ENCODE assay signal across 1 cellular context in the genomic region with DNA sequence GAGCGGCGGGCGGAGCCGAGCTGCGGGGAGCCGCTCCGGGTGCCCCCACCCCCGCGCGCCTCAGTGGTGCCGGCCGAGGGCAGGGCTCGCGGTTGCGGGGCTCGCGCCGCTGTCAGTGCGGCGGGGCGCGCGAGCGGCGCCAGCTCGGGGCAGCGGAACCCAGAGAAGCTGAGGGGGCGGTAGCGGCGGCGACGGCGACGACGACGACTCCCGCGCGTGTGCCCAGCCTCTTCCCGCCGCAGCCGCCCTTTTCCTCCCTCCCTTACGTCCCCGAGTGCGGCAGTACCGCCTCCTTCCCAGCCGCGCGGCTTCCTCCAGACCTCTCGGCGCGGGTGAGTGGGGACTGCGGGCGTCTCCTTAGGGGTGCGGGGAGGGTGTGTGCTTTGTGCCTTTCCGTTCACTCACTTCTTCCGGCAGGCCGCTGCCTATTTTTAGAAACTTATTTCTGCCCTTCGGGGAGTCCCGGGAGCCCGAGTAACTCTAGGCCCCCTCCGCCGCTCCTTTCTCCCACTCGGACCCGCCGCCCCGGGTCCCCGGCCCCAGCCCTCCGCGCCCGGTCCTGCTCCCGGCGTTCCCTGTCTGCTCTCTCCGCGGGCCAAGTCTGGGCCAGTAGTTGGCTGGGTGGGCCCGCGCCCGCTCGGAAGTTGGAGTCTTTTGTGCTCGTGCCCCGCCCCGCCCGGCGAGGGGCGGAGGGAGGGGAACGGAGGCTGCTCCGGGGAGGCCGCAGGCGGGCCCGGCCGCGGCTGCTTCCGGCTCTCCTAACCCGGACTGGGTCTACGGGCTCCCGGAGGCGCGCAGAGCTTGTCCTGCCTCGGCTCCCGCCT.
TF ChIP-seq lines count a peak whose summit lies in the region.

Gene RALY, plus strand, starts transcription at position 112 of the 824 bp plus-strand sequence. CDS start 78,164 bp downstream, outside the sequence.

TF ChIP-seq in HepG2, 621 proteins besides CTCF, POLR2A, EP300 and RAD21 (continued from another document):
- TF ChIP-seq TIGD3 (CRISPR knock-in tag; IDR thresholded peaks at IDR 0.05; ENCODE audit: borderline replicate concordance) (peak; percentile 16; the same call in 1 of the 2 replicates), HIVEP1 (CRISPR knock-in tag; IDR thresholded peaks at IDR 0.05) (peak; percentile 91), JUN (CRISPR knock-in tag; IDR thresholded peaks at IDR 0.05) (0 out of 2 replicates have a peak, but pooled peaks have one; percentile 33), GLMP (CRISPR knock-in tag; IDR thresholded peaks at IDR 0.05; ENCODE audit: borderline replicate concordance) (no peak), SP4 (CRISPR knock-in tag; IDR thresholded peaks at IDR 0.05) (peak; percentile 52; the same call in 1 of the 2 replicates), ZNF34 (CRISPR knock-in tag; IDR thresholded peaks at IDR 0.05; ENCODE audit: borderline replicate concordance) (peak; percentile 83), MZF1 (CRISPR knock-in tag; IDR thresholded peaks at IDR 0.05; ENCODE audit: borderline replicate concordance) (0 out of 2 replicates have a peak, but pooled peaks have one; percentile 38), EEA1 (CRISPR knock-in tag; IDR thresholded peaks at IDR 0.05; ENCODE audit: borderline replicate concordance) (peak; percentile 99), NFIC (IDR thresholded peaks at IDR 0.05; ENCODE audit: low read length) (no peak), THAP8 (CRISPR knock-in tag; IDR thresholded peaks at IDR 0.05; ENCODE audit: borderline replicate concordance) (peak; percentile 87; the same call in 1 of the 2 replicates), ZMYM3 (CRISPR knock-in tag; IDR thresholded peaks at IDR 0.05) (no peak), CBX2 (IDR thresholded peaks at IDR 0.05; ENCODE audit: low read depth, low read length) (no peak), CBX2 (CRISPR knock-in tag; IDR thresholded peaks at IDR 0.05; ENCODE audit: low read depth) (no peak), ZNF747 (CRISPR knock-in tag; IDR thresholded peaks at IDR 0.05; ENCODE audit: borderline replicate concordance) (0 out of 2 replicates have a peak, but pooled peaks have one; percentile 51), RBM39 (IDR thresholded peaks at IDR 0.05; ENCODE audit: low read depth, low read length, poor library complexity, severe bottlenecking) (peak; percentile 12), PHB2 (IDR thresholded peaks at IDR 0.05; ENCODE audit: partially characterized antibody) (no peak), NFKB2 (CRISPR knock-in tag; IDR thresholded peaks at IDR 0.05; ENCODE audit: borderline replicate concordance) (peak; percentile 56; the same call in 1 of the 2 replicates), TRIM24 (CRISPR knock-in tag; IDR thresholded peaks at IDR 0.05) (no peak), TCF7 (IDR thresholded peaks at IDR 0.05; ENCODE audit: low read depth) (no peak), ZNF407 (CRISPR knock-in tag; IDR thresholded peaks at IDR 0.05; ENCODE audit: not compliant biosample characterization) (peak; percentile 73), ZFY (CRISPR knock-in tag; IDR thresholded peaks at IDR 0.05) (peak; percentile 87), SNAI1 (CRISPR knock-in tag; IDR thresholded peaks at IDR 0.05; ENCODE audit: borderline replicate concordance) (peak; percentile 94; the same call in 1 of the 2 replicates), SETDB1 (CRISPR knock-in tag; IDR thresholded peaks at IDR 0.05; ENCODE audit: borderline replicate concordance) (no peak), ZNF737 (CRISPR knock-in tag; IDR thresholded peaks at IDR 0.05; ENCODE audit: borderline replicate concordance) (peak; percentile 62; the same call in 1 of the 2 replicates), ZNF496 (CRISPR knock-in tag; IDR thresholded peaks at IDR 0.05; ENCODE audit: insufficient replicate concordance) (no peak), KDM5A (IDR thresholded peaks at IDR 0.05; ENCODE audit: borderline replicate concordance, low read length) (peak; percentile 80; the same call in 1 of the 2 replicates), KDM4B (CRISPR knock-in tag; IDR thresholded peaks at IDR 0.05) (0 out of 2 replicates have a peak, but pooled peaks have one; percentile 23), HOXA5 (CRISPR knock-in tag; IDR thresholded peaks at IDR 0.05) (0 out of 2 replicates have a peak, but pooled peaks have one; percentile 48)
- TF ChIP-seq, protein P1, sequence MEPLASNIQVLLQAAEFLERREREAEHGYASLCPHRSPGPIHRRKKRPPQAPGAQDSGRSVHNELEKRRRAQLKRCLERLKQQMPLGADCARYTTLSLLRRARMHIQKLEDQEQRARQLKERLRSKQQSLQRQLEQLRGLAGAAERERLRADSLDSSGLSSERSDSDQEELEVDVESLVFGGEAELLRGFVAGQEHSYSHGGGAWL (CRISPR knock-in tag; IDR thresholded peaks at IDR 0.05): peak; percentile 74
- TF ChIP-seq, protein P2, sequence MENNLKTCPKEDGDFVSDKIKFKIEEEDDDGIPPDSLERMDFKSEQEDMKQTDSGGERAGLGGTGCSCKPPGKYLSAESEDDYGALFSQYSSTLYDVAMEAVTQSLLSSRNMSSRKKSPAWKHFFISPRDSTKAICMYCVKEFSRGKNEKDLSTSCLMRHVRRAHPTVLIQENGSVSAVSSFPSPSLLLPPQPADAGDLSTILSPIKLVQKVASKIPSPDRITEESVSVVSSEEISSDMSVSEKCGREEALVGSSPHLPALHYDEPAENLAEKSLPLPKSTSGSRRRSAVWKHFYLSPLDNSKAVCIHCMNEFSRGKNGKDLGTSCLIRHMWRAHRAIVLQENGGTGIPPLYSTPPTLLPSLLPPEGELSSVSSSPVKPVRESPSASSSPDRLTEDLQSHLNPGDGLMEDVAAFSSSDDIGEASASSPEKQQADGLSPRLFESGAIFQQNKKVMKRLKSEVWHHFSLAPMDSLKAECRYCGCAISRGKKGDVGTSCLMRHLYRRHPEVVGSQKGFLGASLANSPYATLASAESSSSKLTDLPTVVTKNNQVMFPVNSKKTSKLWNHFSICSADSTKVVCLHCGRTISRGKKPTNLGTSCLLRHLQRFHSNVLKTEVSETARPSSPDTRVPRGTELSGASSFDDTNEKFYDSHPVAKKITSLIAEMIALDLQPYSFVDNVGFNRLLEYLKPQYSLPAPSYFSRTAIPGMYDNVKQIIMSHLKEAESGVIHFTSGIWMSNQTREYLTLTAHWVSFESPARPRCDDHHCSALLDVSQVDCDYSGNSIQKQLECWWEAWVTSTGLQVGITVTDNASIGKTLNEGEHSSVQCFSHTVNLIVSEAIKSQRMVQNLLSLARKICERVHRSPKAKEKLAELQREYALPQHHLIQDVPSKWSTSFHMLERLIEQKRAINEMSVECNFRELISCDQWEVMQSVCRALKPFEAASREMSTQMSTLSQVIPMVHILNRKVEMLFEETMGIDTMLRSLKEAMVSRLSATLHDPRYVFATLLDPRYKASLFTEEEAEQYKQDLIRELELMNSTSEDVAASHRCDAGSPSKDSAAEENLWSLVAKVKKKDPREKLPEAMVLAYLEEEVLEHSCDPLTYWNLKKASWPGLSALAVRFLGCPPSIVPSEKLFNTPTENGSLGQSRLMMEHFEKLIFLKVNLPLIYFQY (CRISPR knock-in tag; IDR thresholded peaks at IDR 0.05; ENCODE audit: borderline replicate concordance): peak; percentile 94
- TF ChIP-seq, protein P3, sequence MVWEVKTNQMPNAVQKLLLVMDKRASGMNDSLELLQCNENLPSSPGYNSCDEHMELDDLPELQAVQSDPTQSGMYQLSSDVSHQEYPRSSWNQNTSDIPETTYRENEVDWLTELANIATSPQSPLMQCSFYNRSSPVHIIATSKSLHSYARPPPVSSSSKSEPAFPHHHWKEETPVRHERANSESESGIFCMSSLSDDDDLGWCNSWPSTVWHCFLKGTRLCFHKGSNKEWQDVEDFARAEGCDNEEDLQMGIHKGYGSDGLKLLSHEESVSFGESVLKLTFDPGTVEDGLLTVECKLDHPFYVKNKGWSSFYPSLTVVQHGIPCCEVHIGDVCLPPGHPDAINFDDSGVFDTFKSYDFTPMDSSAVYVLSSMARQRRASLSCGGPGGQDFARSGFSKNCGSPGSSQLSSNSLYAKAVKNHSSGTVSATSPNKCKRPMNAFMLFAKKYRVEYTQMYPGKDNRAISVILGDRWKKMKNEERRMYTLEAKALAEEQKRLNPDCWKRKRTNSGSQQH (CRISPR knock-in tag; IDR thresholded peaks at IDR 0.05; ENCODE audit: low read depth): peak; percentile 85
